ENCODE assay signal across 27 cellular contexts in the genomic region with DNA sequence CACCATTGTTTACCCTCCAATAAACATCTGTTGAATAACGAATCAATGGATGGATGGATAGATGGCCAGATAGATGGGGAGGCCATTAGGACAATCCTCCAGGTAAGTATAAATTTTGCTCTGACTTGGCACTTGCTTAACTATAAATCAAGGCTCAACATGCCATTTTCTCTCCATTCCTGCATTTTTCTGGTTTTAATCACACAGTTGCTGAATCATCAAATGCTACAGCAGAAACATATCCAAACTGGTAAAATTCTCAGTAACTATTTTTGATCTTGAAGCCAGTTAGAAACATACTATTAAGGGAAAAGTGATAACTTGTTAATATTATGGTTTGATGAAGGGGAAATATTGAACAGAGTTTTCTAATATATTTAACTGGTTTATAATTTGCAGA.
"Had no signal": no experiment of that assay in that cellular context is flagged by ENCODE, and none has a peak within 500 bp of the region (broad histone marks: within the 10 kb centered on the region; RNA-seq: fewer than 3 reads in every experiment).

No MANE protein-coding gene starts in this region.

- ATAC-seq: activated CD8-positive, alpha-beta T cell treated with anti-CD3 and anti-CD28 coated beads, Interleukin-2, amount 10 ng/mL, durations not matched to agents 7 days and 5 days; activated naive CD4-positive, alpha-beta T cell treated with anti-CD3 and anti-CD28 coated beads, Interleukin-2, amount 50 U/mL, for 72 hours; activated naive CD8-positive, alpha-beta T cell treated with anti-CD3 and anti-CD28 coated beads, Interleukin-2, amount 50 U/mL, for 24 hours; WTC11 had no signal

- H3K9me3 Mint-ChIP-seq: activated naive CD8-positive, alpha-beta T cell treated with anti-CD3 and anti-CD28 coated beads, Interleukin-2, amount 50 U/mL, for 24 hours had no signal

- H3K9me3 ChIP-seq: Peyer's patch had no signal

- H3K4me1 Mint-ChIP-seq: activated naive CD8-positive, alpha-beta T cell treated with anti-CD3 and anti-CD28 coated beads, Interleukin-2, amount 50 U/mL, for 24 hours had no signal

- H3K4me1 ChIP-seq: Peyer's patch had no signal

- H3K36me3 ChIP-seq: MG63, Peyer's patch had no signal

- H3K4me3 Mint-ChIP-seq: activated CD8-positive, alpha-beta T cell treated with anti-CD3 and anti-CD28 coated beads, Interleukin-2, amount 10 ng/mL, durations not matched to agents 7 days and 5 days; activated naive CD8-positive, alpha-beta T cell treated with anti-CD3 and anti-CD28 coated beads, Interleukin-2, amount 50 U/mL, for 24 hours; T-helper 1 cell treated with Interleukin-12 subunit alpha and Interleukin-12 subunit beta and Interleukin-4 antibody, amounts not matched to agents 30 μg/mL and 1 μg/mL, for 36 hours; WTC11 had no signal

- H3K27me3 ChIP-seq: MG63, Peyer's patch had no signal

- H3K27ac Mint-ChIP-seq: activated CD8-positive, alpha-beta T cell treated with anti-CD3 and anti-CD28 coated beads, Interleukin-2, amount 10 ng/mL, durations not matched to agents 7 days and 5 days; activated naive CD4-positive, alpha-beta T cell treated with anti-CD3 and anti-CD28 coated beads, Interleukin-2, amount 50 U/mL, for 72 hours; activated naive CD8-positive, alpha-beta T cell treated with anti-CD3 and anti-CD28 coated beads, Interleukin-2, amount 50 U/mL, for 24 hours; T-helper 1 cell treated with Interleukin-12 subunit alpha and Interleukin-12 subunit beta and Interleukin-4 antibody, amounts not matched to agents 30 μg/mL and 1 μg/mL, for 36 hours; WTC11 had no signal

- H3K4me3 ChIP-seq: MG63, Peyer's patch had no signal

- DNase-seq: activated CD4-positive, alpha-beta T cell treated with anti-CD3 and anti-CD28 coated beads for 48 hours; activated CD4-positive, alpha-beta T cell treated with anti-CD3 and anti-CD28 coated beads, Interleukin-2, amount 50 U/mL, for 4 hours; activated CD4-positive, CD25-positive, alpha-beta regulatory T cell treated with anti-CD3 and anti-CD28 coated beads, Interleukin-2, amount 50 U/mL, for 72 hours; activated CD8-positive, alpha-beta memory T cell treated with anti-CD3 and anti-CD28 coated beads, Interleukin-2, amount 50 U/mL, for 48 hours; activated CD8-positive, alpha-beta T cell treated with anti-CD3 and anti-CD28 coated beads, Interleukin-2, amount 10 ng/mL, durations not matched to agents 7 days and 5 days; activated effector memory CD4-positive, alpha-beta T cell treated with anti-CD3 and anti-CD28 coated beads, Interleukin-2, amount 50 U/mL, for 16 hours; activated naive CD4-positive, alpha-beta T cell treated with Interleukin-2 at 50 U/mL for 16 hours; activated naive CD8-positive, alpha-beta T cell treated with anti-CD3 and anti-CD28 coated beads, Interleukin-2, amount 50 U/mL, for 24 hours; activated T-cell treated with anti-CD3 and anti-CD28 coated beads, Interleukin-2, amount 50 U/mL, for 1 hour; caudate nucleus; KG1; MG63; MV-4-11; NCI-H1092 treated with DMSO at 0.1 percent for 48 hours; NCI-H1417 treated with DMSO at 0.1 percent for 48 hours; NCI-H1694; NCI-H2029; NCI-H2107; NCI-H2171 treated with DMSO at 0.1 percent for 48 hours; NCI-H226; NCI-H526; NK-92 treated with Interleukin-12 subunit alpha and Interleukin-12 subunit beta, amount 100 ng/mL, for 24 hours; Peyer's patch; SHP77 treated with DMSO at 0.1 percent for 48 hours had no signal

- H3K36me3 Mint-ChIP-seq: WTC11 had no signal

- H3K27ac ChIP-seq: Peyer's patch had no signal
